Comparison of ENCODE assay signal across 8 cellular contexts in genomic region chr16:19522369-19523159, GRCh38. TPM values are rescaled to one million over a fixed set of nuclear protein-coding genes. Genes with fewer than 3 reads are reported as not detected.
DNase-seq lines count a peak whose midpoint lies in the region; ATAC-seq and TF ChIP-seq lines count a peak whose summit lies in the region.

No MANE protein-coding gene starts in this region.

- TF ChIP-seq CTCF in fibroblast of the aortic adventitia (IDR thresholded peaks at IDR 0.05; ENCODE audit: insufficient read depth, low read length), result no peak

- H3K4me1 ChIP-seq in SJCRH30, result no peaks in the 10 kb centered on the region

- no peaks in the 10 kb centered on the region for H3K9me3 Mint-ChIP-seq in stimulated activated memory B cell treated with anti-CD40 and anti-IgM and Interleukin-4, amounts not matched to agents 10 μg/mL and 1 μg/mL and 100 μg/mL, for 72 hours

- peak overlapping the region; percentile 72 for H3K4me3 ChIP-seq in SJCRH30
- H3K4me3 ChIP-seq in fibroblast of the aortic adventitia (ENCODE audit: low read depth, low read length), result peak overlapping the region; percentile 34

- no peak for ATAC-seq in stimulated activated memory B cell treated with anti-CD40 and anti-IgM and Interleukin-4, amounts not matched to agents 10 μg/mL and 1 μg/mL and 100 μg/mL, for 72 hours

- DNase-seq in NCI-H510A treated with DMSO at 0.1 percent for 48 hours (lab: John Stamatoyannopoulos, UW) (peak; percentile 96), NCI-H510A (lab: John Stamatoyannopoulos, UW) (no peak), SJCRH30 (no peak), fibroblast of the aortic adventitia (ENCODE audit: low read depth) (no peak), mesenteric fat pad (ENCODE audit: low spot score) (no peak), T1000 (lab: John Stamatoyannopoulos, UW) (no peak)
- DNase-seq in central memory CD4-positive, alpha-beta T cell, result no peak

- peak overlapping the region; percentile 87 for H3K27ac Mint-ChIP-seq in stimulated activated memory B cell treated with anti-CD40 and anti-IgM and Interleukin-4, amounts not matched to agents 10 μg/mL and 1 μg/mL and 100 μg/mL, for 72 hours

- H3K9me3 ChIP-seq in SJCRH30 (replicated peaks), result no peaks in the 10 kb centered on the region

- no peak overlapping the region for H3K27ac ChIP-seq in SJCRH30

- no peaks in the 10 kb centered on the region for H3K27me3 ChIP-seq in SJCRH30

- peak overlapping the region; percentile 97 for H3K4me3 Mint-ChIP-seq in stimulated activated memory B cell treated with anti-CD40 and anti-IgM and Interleukin-4, amounts not matched to agents 10 μg/mL and 1 μg/mL and 100 μg/mL, for 72 hours

- H3K36me3 Mint-ChIP-seq in stimulated activated memory B cell treated with anti-CD40 and anti-IgM and Interleukin-4, amounts not matched to agents 10 μg/mL and 1 μg/mL and 100 μg/mL, for 72 hours, result no peaks in the 10 kb centered on the region

- H3K27me3 Mint-ChIP-seq in stimulated activated memory B cell treated with anti-CD40 and anti-IgM and Interleukin-4, amounts not matched to agents 10 μg/mL and 1 μg/mL and 100 μg/mL, for 72 hours, result no peaks in the 10 kb centered on the region

- peaks cover 50% of the 10 kb centered on the region for H3K4me1 Mint-ChIP-seq in stimulated activated memory B cell treated with anti-CD40 and anti-IgM and Interleukin-4, amounts not matched to agents 10 μg/mL and 1 μg/mL and 100 μg/mL, for 72 hours

- H3K36me3 ChIP-seq in SJCRH30, result no peaks in the 10 kb centered on the region

RNA-seq across cellular contexts. Expression of gene GDE1, which starts 0.7 kb away (rescaled TPM):
- total RNA-seq in SJCRH30 (2014; rRNA removed; shearing (Covaris generic)), result 39.5 and 45.3 TPM in 2 replicates
- total RNA-seq in fibroblast of the aortic adventitia (ENCODE audit: low replicate concordance) (34.3 and 59.9 TPM in 2 replicates), mesenteric fat pad (55.9 TPM)

RNA-seq across cellular contexts. Expression of gene CCP110, which starts 1.2 kb away (rescaled TPM):
- 30.3 and 37.2 TPM in 2 replicates for total RNA-seq in SJCRH30 (2014; rRNA removed; shearing (Covaris generic))
- total RNA-seq in fibroblast of the aortic adventitia (ENCODE audit: low replicate concordance), result 6.5 and 23.3 TPM in 2 replicates
- 12.7 TPM for total RNA-seq in mesenteric fat pad

RNA-seq across cellular contexts. Expression of gene VPS35L, which starts 32.9 kb away (rescaled TPM):
- 18.8 and 20.8 TPM in 2 replicates for total RNA-seq in SJCRH30 (2014; rRNA removed; shearing (Covaris generic))
- 67.1 and 67.7 TPM in 2 replicates for total RNA-seq in fibroblast of the aortic adventitia (ENCODE audit: low replicate concordance)
- 61.2 TPM for total RNA-seq in mesenteric fat pad
